1 cellular context compared by ENCODE assay signal in genomic region chr7:157431173-157431950, GRCh38.
TF ChIP-seq lines count a peak whose summit lies in the region.

No MANE protein-coding gene starts in this region.

TF ChIP-seq in H1, 55 proteins besides CTCF, POLR2A, EP300 and RAD21:
- TF ChIP-seq MAX (IDR thresholded peaks at IDR 0.05), result no peak
- no peak for TF ChIP-seq EGR1 (IDR thresholded peaks at IDR 0.05; ENCODE audit: borderline replicate concordance, low read depth, low read length)
- TF ChIP-seq TAF1 (IDR thresholded peaks at IDR 0.05; ENCODE audit: low read depth, low read length), result no peak
- no peak for TF ChIP-seq RBBP5 (IDR thresholded peaks at IDR 0.05; ENCODE audit: borderline replicate concordance, low read depth, low read length)
- TF ChIP-seq SP2 (IDR thresholded peaks at IDR 0.05; ENCODE audit: low read length), result no peak
- TF ChIP-seq BCL11A (IDR thresholded peaks at IDR 0.05; ENCODE audit: low read depth in 2 of 2, low read length in 2 of 2), result no peak
- TF ChIP-seq TEAD4 (IDR thresholded peaks at IDR 0.05; ENCODE audit: low read depth, low read length), result no peak
- no peak for TF ChIP-seq NANOG (IDR thresholded peaks at IDR 0.05; ENCODE audit: insufficient read depth, low read depth, low read length, poor library complexity, severe bottlenecking)
- no peak for TF ChIP-seq TBP (IDR thresholded peaks at IDR 0.05; ENCODE audit: low read depth, low read length)
- no peak for TF ChIP-seq GTF2F1 (IDR thresholded peaks at IDR 0.05; ENCODE audit: borderline replicate concordance, low read depth, low read length)
- no peak for TF ChIP-seq POLR2AphosphoS5 (IDR thresholded peaks at IDR 0.05; ENCODE audit: low read depth, low read length)
- no peak for TF ChIP-seq CHD1 (IDR thresholded peaks at IDR 0.05; ENCODE audit: low read depth, low read length)
- TF ChIP-seq HDAC6 (IDR thresholded peaks at IDR 0.05; ENCODE audit: low read depth, low read length), result no peak
- TF ChIP-seq RXRA (IDR thresholded peaks at IDR 0.05; ENCODE audit: insufficient read depth, low read depth, low read length), result no peak
